20 cellular contexts compared by ENCODE assay signal in the genomic region with DNA sequence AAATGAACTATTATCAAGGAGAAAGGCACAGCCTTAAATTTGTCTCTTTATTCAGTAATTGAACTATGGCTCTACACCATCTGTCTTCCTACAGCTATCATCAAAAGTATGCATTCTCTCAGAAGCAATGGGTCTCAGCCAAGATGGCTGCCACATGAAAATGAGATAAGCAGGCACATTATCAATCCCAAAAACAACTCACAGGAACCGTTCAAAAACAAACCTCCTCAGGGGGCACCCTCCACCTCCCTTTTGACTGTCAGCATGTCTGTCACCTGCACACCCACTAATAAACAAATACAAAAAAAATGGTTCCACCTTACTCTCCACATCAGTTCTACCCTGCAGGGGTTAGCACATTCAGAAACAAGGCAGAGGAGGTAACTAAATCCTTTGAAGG. TPM values are rescaled to one million over a fixed set of nuclear protein-coding genes. Genes with fewer than 3 reads are reported as not detected.
"Had no signal": no experiment of that assay in that cellular context is flagged by ENCODE, and none has a peak within 500 bp of the region (broad histone marks: within the 10 kb centered on the region; RNA-seq: fewer than 3 reads in every experiment).

No MANE protein-coding gene starts in this region.

- FAIRE-seq: pancreas, TTC549 had no signal

- H3K4me3 Mint-ChIP-seq: activated CD4-positive, alpha-beta T cell treated with anti-CD3 and anti-CD28 coated beads, Interleukin-2, amount 10 ng/mL, durations not matched to agents 7 days and 5 days; mesothelial cell of epicardium; T-helper 17 cell had no signal

- H3K27me3 Mint-ChIP-seq: activated CD4-positive, alpha-beta T cell treated with anti-CD3 and anti-CD28 coated beads, Interleukin-2, amount 10 ng/mL, durations not matched to agents 7 days and 5 days; T-helper 17 cell had no signal

- ATAC-seq: activated naive CD4-positive, alpha-beta T cell treated with anti-CD3 and anti-CD28 coated beads, Interleukin-2, amount 50 U/mL, for 72 hours; foreskin keratinocyte; heart right ventricle; pancreas; T-helper 17 cell had no signal

- H3K4me3 ChIP-seq: esophagus muscularis mucosa, heart right ventricle, left lung, pancreas, stomach, thyroid gland, vagina had no signal

- H3K9me3 ChIP-seq: esophagus muscularis mucosa, pancreas, thyroid gland, vagina had no signal

- H3K27ac Mint-ChIP-seq: activated CD4-positive, alpha-beta T cell treated with anti-CD3 and anti-CD28 coated beads, Interleukin-2, amount 10 ng/mL, durations not matched to agents 7 days and 5 days; activated naive CD4-positive, alpha-beta T cell treated with anti-CD3 and anti-CD28 coated beads, Interleukin-2, amount 50 U/mL, for 72 hours; T-helper 17 cell had no signal

- H3K36me3 ChIP-seq: thyroid gland, vagina had no signal

- H3K27ac ChIP-seq: brain microvascular endothelial cell, foreskin keratinocyte, left lung, pancreas, stomach, thyroid gland, vagina had no signal

- H3K27me3 ChIP-seq: brain microvascular endothelial cell, esophagus muscularis mucosa, foreskin keratinocyte, heart right ventricle, left lung, pancreas, stomach, thyroid gland, vagina had no signal

- H3K4me1 ChIP-seq: foreskin keratinocyte had no signal

- DNase-seq: activated CD4-positive, alpha-beta T cell treated with anti-CD3 and anti-CD28 coated beads, Interleukin-2, amount 10 ng/mL, durations not matched to agents 7 days and 5 days; activated CD4-positive, CD25-positive, alpha-beta regulatory T cell; activated T-cell treated with anti-CD3 and anti-CD28 coated beads, Interleukin-2, amount 50 U/mL, for 1 hour; amniotic stem cell; brain microvascular endothelial cell; foreskin keratinocyte; heart right ventricle; islet precursor cell; left lung; pancreas; stimulated activated CD4-positive, alpha-beta T cell treated with anti-CD3 and anti-CD28 coated beads, Interleukin-4, amount 100 ng/mL, for 1 hour; stomach; T-helper 17 cell; thyroid gland had no signal

RNA-seq across cellular contexts. Expression of gene TFAP2E, which starts 39.5 kb away (rescaled TPM):
- total RNA-seq: myocyte had no signal
